In the genomic region with DNA sequence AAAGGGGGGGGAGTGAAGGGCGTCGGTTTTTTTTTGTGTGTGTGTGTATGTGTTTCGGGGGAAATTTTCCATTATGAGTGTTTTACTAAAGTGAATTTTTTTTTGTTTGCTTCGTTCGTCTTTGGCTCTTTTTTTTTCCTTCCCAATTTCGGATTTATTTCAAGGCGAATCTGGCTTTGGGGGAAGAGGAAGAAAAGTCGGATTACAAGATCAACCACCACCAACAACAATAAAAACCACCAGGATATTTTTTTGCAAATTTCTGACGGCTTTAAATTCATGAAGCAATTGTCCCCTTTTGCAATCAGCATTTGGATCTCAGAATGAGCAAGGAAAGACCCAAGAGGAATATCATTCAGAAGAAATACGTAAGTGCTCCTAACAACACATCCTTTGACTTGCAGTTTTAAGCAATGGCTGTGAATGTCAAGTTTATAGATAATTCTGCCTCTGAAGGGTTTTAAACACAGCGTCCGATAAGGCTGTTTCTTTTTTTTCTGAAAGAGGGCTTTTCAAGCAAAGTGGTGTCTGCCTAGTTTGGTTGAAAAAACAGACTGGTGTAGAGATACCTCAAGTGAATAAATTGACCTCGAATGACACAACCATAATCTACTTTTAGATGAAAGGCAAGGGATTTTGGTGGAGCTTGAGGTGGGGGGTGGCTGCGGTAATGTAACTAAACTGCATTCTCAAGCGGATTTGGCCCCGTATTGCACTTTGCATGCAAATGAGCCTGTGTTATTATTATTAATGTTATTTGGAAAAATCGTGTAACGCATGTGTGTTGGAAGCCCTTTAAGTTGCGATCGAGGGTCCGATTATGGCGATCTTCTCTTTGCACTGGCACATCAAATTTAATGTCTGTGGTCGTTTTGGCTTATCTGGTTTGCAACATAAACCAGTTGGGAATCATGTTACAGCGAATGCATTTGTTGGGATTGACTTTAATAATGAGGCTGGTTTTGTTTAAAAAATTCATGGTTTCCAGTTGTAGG, we compare ENCODE assay signal across 8 cellular contexts. TPM values are rescaled to one million over a fixed set of nuclear protein-coding genes. Genes with fewer than 3 reads are reported as not detected.
DNase-seq lines count a peak whose midpoint lies in the region; ATAC-seq, FAIRE-seq and TF ChIP-seq lines count a peak whose summit lies in the region.

No MANE protein-coding gene starts in this region.

- TF ChIP-seq POLR2A in vagina (IDR thresholded peaks at IDR 0.05), result no peak

- intact Hi-C loops in vagina (cut with DNase I), result no loop called here

- no peaks in the 10 kb centered on the region for H3K36me3 Mint-ChIP-seq in mesothelial cell of epicardium

- no peaks in the 10 kb centered on the region for H3K9me3 Mint-ChIP-seq in mesothelial cell of epicardium

- peak overlapping the region; percentile 88 for H3K9ac ChIP-seq in OCI-LY3 (ENCODE audit: low read length)

- H3K27me3 ChIP-seq in OCI-LY3 (ENCODE audit: low read depth, low read length) (no peaks in the 10 kb centered on the region), vagina (no peaks in the 10 kb centered on the region)

- peaks cover 33% of the 10 kb centered on the region for H3K4me1 Mint-ChIP-seq in mesothelial cell of epicardium

- H3K79me2 ChIP-seq in OCI-LY3 (ENCODE audit: low read length), result peaks cover 50% of the 10 kb centered on the region

- peak overlapping the region; percentile 99 for H3K4me3 Mint-ChIP-seq in mesothelial cell of epicardium

- DNase-seq in GM19239 (ENCODE audit: insufficient read length, low spot score) (no peak), cardiac fibroblast (ENCODE audit: low read depth in 2 of 2) (peak; percentile 31 to 46), mesothelial cell of epicardium (ENCODE audit: low spot score in 2 of 2, unreplicated experiment in 2 of 2) (no peak), vagina (ENCODE audit: extremely low spot score in 2 of 2) (no peak), NCI-H146 (lab: John Stamatoyannopoulos, UW) (no peak)

- H3K27ac ChIP-seq in OCI-LY3 (ENCODE audit: low read length) (peak overlapping the region; percentile 75), vagina (peak overlapping the region; percentile 91)

- H3K4me3 ChIP-seq in OCI-LY3 (ENCODE audit: low read length) (peak overlapping the region; percentile 94), cardiac fibroblast (replicated peaks in 1 of 2; ENCODE audit: low read depth in 2 of 2, low read length in 2 of 2) (peak overlapping the region; percentile 76 to 84), vagina (peak overlapping the region; percentile 68 to 95)

- H3K4me2 ChIP-seq in OCI-LY3 (ENCODE audit: low read length), result peak overlapping the region; percentile 87

- peaks cover 25% of the 10 kb centered on the region for H4K20me1 ChIP-seq in OCI-LY3 (ENCODE audit: insufficient read depth, low read length)

- H3K27ac Mint-ChIP-seq in mesothelial cell of epicardium, result peak overlapping the region; percentile 99

- no peak for TF ChIP-seq CTCF in OCI-LY3 (IDR thresholded peaks at IDR 0.05; ENCODE audit: low read depth, low read length)
- no peak for TF ChIP-seq CTCF in cardiac fibroblast (IDR thresholded peaks at IDR 0.05; ENCODE audit: low read depth, low read length)
- TF ChIP-seq CTCF in mesothelial cell of epicardium (IDR thresholded peaks at IDR 0.05; ENCODE audit: unreplicated experiment), result no peak
- TF ChIP-seq CTCF in vagina (IDR thresholded peaks at IDR 0.05), result no peak

- H3K4me1 ChIP-seq in OCI-LY3 (ENCODE audit: low read length) (peaks cover 24% of the 10 kb centered on the region), vagina (peaks cover 33% of the 10 kb centered on the region)

- H3K9me3 ChIP-seq in OCI-LY3 (ENCODE audit: insufficient read depth, low read length) (no peaks in the 10 kb centered on the region), vagina (no peaks in the 10 kb centered on the region)

- H3K27me3 Mint-ChIP-seq in mesothelial cell of epicardium (ENCODE audit: low read depth), result no peaks in the 10 kb centered on the region

- ATAC-seq in HG03135 (IDR thresholded peaks at IDR 0.05; ENCODE audit: unreplicated experiment) (no peak), esophagus mucosa (no peak)

- H3K36me3 ChIP-seq in OCI-LY3 (replicated peaks; ENCODE audit: low read depth, low read length) (no peaks in the 10 kb centered on the region), vagina (no peaks in the 10 kb centered on the region)

- no peak overlapping the region for H2AFZ ChIP-seq in OCI-LY3 (ENCODE audit: low read depth, low read length)

- FAIRE-seq in GM19239 (lab: Jason Lieb, UNC), result peak; percentile 78

RNA-seq across cellular contexts. Expression of a gene that starts 0.6 kb away (rescaled TPM):
- total RNA-seq in mesothelial cell of epicardium (35.2 to 36.3 TPM (median 35.3 TPM) in 3 replicates), vagina (17.9 TPM), esophagus mucosa (22.1 TPM)

Comparison
In these comparisons a context has a peak if more than half of its experiments do, and no peak if none do; other contexts are left out.
1. DNase-seq: peak in cardiac fibroblast (2 of 2); none in GM19239 (single experiment), mesothelial cell of epicardium (0 of 2), vagina (0 of 2) and NCI-H146 (single experiment).
2. Peak in every context shown above with its lines, with median percentiles within 50 percentile points of each other: H3K4me3 ChIP-seq.